ENCODE assay signal across 21 cellular contexts in the genomic region with DNA sequence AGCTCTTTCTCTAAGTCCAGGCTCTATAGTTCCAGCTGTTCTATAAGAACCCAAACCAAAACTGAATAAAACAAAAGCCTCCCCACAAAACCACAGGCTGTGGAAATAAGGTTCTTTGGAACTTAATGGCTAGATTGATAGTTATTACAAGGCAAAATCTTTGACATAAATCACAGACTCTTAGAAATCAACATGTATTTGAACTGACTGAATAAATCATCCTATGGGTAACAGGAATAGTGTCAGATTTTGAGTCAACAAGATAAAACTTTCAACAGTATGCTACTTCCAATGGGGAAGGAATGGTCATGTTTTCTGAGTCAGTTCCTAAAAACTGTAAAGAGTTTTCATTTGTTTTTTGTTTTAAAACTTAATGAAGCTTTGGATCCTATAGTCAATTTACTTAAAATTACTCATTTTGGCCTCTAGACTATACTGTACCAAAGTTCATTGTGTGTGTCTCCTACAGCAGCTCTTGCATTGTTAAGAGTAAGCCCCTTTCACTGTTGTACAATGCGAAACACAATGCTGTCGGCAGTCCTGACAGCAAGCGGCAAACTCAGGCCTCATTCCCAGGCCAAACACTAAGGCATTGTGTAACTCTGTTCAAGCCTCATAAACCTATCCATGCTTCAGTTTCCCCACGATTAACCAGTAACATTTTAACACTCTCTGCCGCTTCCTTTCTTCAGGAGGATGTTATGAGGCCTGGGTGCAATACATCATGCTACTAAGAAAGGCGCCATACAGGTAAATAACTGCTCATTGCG.
DNase-seq lines count a peak whose midpoint lies in the region; ATAC-seq and TF ChIP-seq lines count a peak whose summit lies in the region.
"Had no signal": no experiment of that assay in that cellular context is flagged by ENCODE, and none has a peak within 500 bp of the region (broad histone marks: within the 10 kb centered on the region; RNA-seq: fewer than 3 reads in every experiment).

No MANE protein-coding gene starts in this region.

- H3K27ac ChIP-seq in endodermal cell (ENCODE audit: low read depth, low read length) (peak overlapping the region; percentile 98), tibial nerve (peak overlapping the region in 3 of 4 donors; percentile 4 to 71 (median 36))
- H3K27ac ChIP-seq: BLaER1 treated with 17β-estradiol and CSF1 and Interleukin-3, amounts not matched to agents 10 nM and 100 nM; GM23248; KMS-11; SJCRH30 had no signal

- no peaks in the 10 kb centered on the region for H3K27me3 Mint-ChIP-seq in endodermal cell (ENCODE audit: insufficient read depth)
- H3K27me3 Mint-ChIP-seq: CD4-positive, alpha-beta memory T cell had no signal

- no peak for TF ChIP-seq POLR2A in tibial nerve (IDR thresholded peaks at IDR 0.05)

- peaks cover 31% of the 10 kb centered on the region for H3K4me1 Mint-ChIP-seq in endodermal cell

- H3K9me3 ChIP-seq in endodermal cell (ENCODE audit: control insufficient read depth, low read length): no peaks in the 10 kb centered on the region
- no peaks in the 10 kb centered on the region for H3K9me3 ChIP-seq in tibial nerve
- H3K9me3 ChIP-seq: SJCRH30 had no signal

- H3K36me3 ChIP-seq in endodermal cell (ENCODE audit: control insufficient read depth, insufficient read depth, low read length): no peaks in the 10 kb centered on the region
- no peaks in the 10 kb centered on the region for H3K36me3 ChIP-seq in tibial nerve
- H3K36me3 ChIP-seq: SJCRH30 had no signal

- ATAC-seq in HG02938 (IDR thresholded peaks at IDR 0.05; ENCODE audit: unreplicated experiment): no peak
- ATAC-seq: Panc1 had no signal

- H3K36me3 Mint-ChIP-seq in endodermal cell (ENCODE audit: low read depth): no peaks in the 10 kb centered on the region

- H3K9me3 Mint-ChIP-seq in endodermal cell: peaks cover under 1% of the 10 kb centered on the region

- H3K4me1 ChIP-seq in endodermal cell (ENCODE audit: control insufficient read depth, insufficient read depth, low read length): peaks cover 10% of the 10 kb centered on the region
- H3K4me1 ChIP-seq in tibial nerve: peaks cover 0 to 41% (median 11%) of the 10 kb centered on the region in 4 donors

- no peak overlapping the region for H3K4me3 Mint-ChIP-seq in endodermal cell
- H3K4me3 Mint-ChIP-seq: CD4-positive, alpha-beta memory T cell had no signal

- no peak for TF ChIP-seq EP300 in tibial nerve (IDR thresholded peaks at IDR 0.05)

- no peaks in the 10 kb centered on the region for H3K27me3 ChIP-seq in endodermal cell (ENCODE audit: control insufficient read depth, insufficient read depth, low read length, poor library complexity, severe bottlenecking)
- H3K27me3 ChIP-seq in tibial nerve: no peaks in the 10 kb centered on the region
- H3K27me3 ChIP-seq: BLaER1 treated with 17β-estradiol and CSF1 and Interleukin-3, amounts not matched to agents 10 nM and 100 nM; SJCRH30 had no signal

- DNase-seq in GM04504 (ENCODE audit: low read depth) (peak; percentile 30), endodermal cell (no peak), midbrain (lab: John Stamatoyannopoulos, UW) (peak; percentile 9), tibial nerve (ENCODE audit: low spot score in 2 of 2) (no peak), DMS114 treated with DMSO at 0.1 percent for 48 hours (lab: John Stamatoyannopoulos, UW; ENCODE audit: unreplicated experiment) (no peak), cerebellar cortex (ENCODE audit: low spot score) (no peak)
- DNase-seq: CD4-positive, alpha-beta memory T cell; GM23248; IMR-90; NCI-H1092 treated with DMSO at 0.1 percent for 48 hours; NCI-H146; NCI-H2029 treated with DMSO at 0.1 percent for 48 hours; NCI-H226; NCI-H524; NCI-H774; NK-92 treated with Interleukin-12 subunit alpha and Interleukin-12 subunit beta, amount 100 ng/mL, for 24 hours; SJCRH30 had no signal

- H3K27ac Mint-ChIP-seq in endodermal cell: peak overlapping the region; percentile 42

- H3K4me3 ChIP-seq in endodermal cell (ENCODE audit: low read length): no peak overlapping the region
- H3K4me3 ChIP-seq in tibial nerve: no peak overlapping the region
- H3K4me3 ChIP-seq: BLaER1 treated with 17β-estradiol and CSF1 and Interleukin-3, amounts not matched to agents 10 nM and 100 nM; GM23248; SJCRH30 had no signal

- WGBS in endodermal cell (ENCODE audit: insufficient coverage in 1 of 2, insufficient read length in 1 of 2), 2 experiments: 75 to 90% methylated on average over 7 of the region's 7 CpGs
- 65 to 67% methylated on average over 7 of the region's 7 CpGs for WGBS in tibial nerve, 2 donors

- no peak for TF ChIP-seq CTCF in endodermal cell (conservative IDR thresholded peaks at IDR 0.05)
- no peak for TF ChIP-seq CTCF in tibial nerve (IDR thresholded peaks at IDR 0.05)

- H3K9ac ChIP-seq in endodermal cell (ENCODE audit: extremely low read depth, low read length, poor library complexity, severe bottlenecking): no peak overlapping the region
- H3K9ac ChIP-seq: BLaER1 treated with 17β-estradiol and CSF1 and Interleukin-3, amounts not matched to agents 10 nM and 100 nM; GM23248; KMS-11 had no signal

Comparison
In these comparisons a context has a peak if more than half of its experiments do, and no peak if none do; other contexts are left out.
1. DNase-seq: peak in GM04504 (single experiment) and midbrain (single experiment); none in endodermal cell (single experiment), tibial nerve (0 of 2), DMS114 treated with DMSO at 0.1 percent for 48 hours (single experiment) and cerebellar cortex (single experiment).